In genomic region chr9:136729144-136729543, GRCh38 we compare ENCODE assay signal across 8 cellular contexts. TPM values are rescaled to one million over a fixed set of nuclear protein-coding genes. Genes with fewer than 3 reads are reported as not detected.
A peak's percentile ranks its signal among the peaks of the same experiment; 100 is the strongest.
DNase-seq lines count a peak whose midpoint lies in the region; ATAC-seq and TF ChIP-seq lines count a peak whose summit lies in the region.

No MANE protein-coding gene starts in this region.

- no TSS peak for BruUV-seq in HCT116 (replicated peaks; lab: Mats Ljungman, UMichigan)

- H3K27ac Mint-ChIP-seq in activated naive CD4-positive, alpha-beta T cell treated with anti-CD3 and anti-CD28 coated beads, Interleukin-2, amount 50 U/mL, for 72 hours = no peak overlapping the region

- peaks cover 27 to 30% of the 10 kb centered on the region in 2 donors for H3K36me3 Mint-ChIP-seq in activated naive CD4-positive, alpha-beta T cell treated with anti-CD3 and anti-CD28 coated beads, Interleukin-2, amount 50 U/mL, for 72 hours

- H3K36me3 ChIP-seq in HCT116 (ENCODE audit: control insufficient read depth in 1 of 2, insufficient read depth in 2 of 2, low read length in 2 of 2) (peaks cover 13 to 34% of the 10 kb centered on the region in 2 experiments; a peak in 3 of 4 replicates), SU-DHL-6 (ENCODE audit: low read length) (peaks cover 18% of the 10 kb centered on the region), spleen (peaks cover 0 to 27% (median 21%) of the 10 kb centered on the region in 6 donors)

- no peak for TF ChIP-seq CTCF in HCT116 (IDR thresholded peaks at IDR 0.05 in 2 of 3, conservative IDR thresholded peaks at IDR 0.05 in 1 of 3; ENCODE audit: borderline replicate concordance in 1 of 3, insufficient read depth in 1 of 3, low read depth in 2 of 3, low read length in 2 of 3)
- TF ChIP-seq CTCF in SU-DHL-6 (IDR thresholded peaks at IDR 0.05; ENCODE audit: insufficient read depth, low read length, poor library complexity, severe bottlenecking) = no peak
- no peak for TF ChIP-seq CTCF in fibroblast of the aortic adventitia (IDR thresholded peaks at IDR 0.05; ENCODE audit: insufficient read depth, low read length)
- no peak for TF ChIP-seq CTCF in spleen (IDR thresholded peaks at IDR 0.05 in 8 of 11, conservative IDR thresholded peaks at IDR 0.05 in 3 of 11)

- H3K4me3 ChIP-seq in HCT116 (replicated peaks in 1 of 2; ENCODE audit: low read depth in 1 of 2, low read length in 2 of 2) (peak overlapping the region; percentile 93 to 100), SU-DHL-6 (ENCODE audit: insufficient read depth, low read length, poor library complexity, severe bottlenecking) (peak overlapping the region; percentile 66), fibroblast of the aortic adventitia (ENCODE audit: low read depth, low read length) (peak overlapping the region; percentile 98), spleen (peak overlapping the region; percentile 77 to 97 (median 88))

- peak overlapping the region; percentile 95 for H3K9ac ChIP-seq in HCT116 (ENCODE audit: low read length)
- H3K9ac ChIP-seq in SU-DHL-6 (ENCODE audit: low read length) = peak overlapping the region; percentile 98

- WGBS in spleen, 5 donors = 72 to 88% (median 82%) methylated on average over 2 to 7 of the region's 7 CpGs; no CpG with 5 or more reads in 1 of the 5 donors

- TF ChIP-seq RAD21 in HCT116 (IDR thresholded peaks at IDR 0.05; ENCODE audit: low read depth) = no peak

- no peaks in the 10 kb centered on the region for H3K9me3 Mint-ChIP-seq in activated naive CD4-positive, alpha-beta T cell treated with anti-CD3 and anti-CD28 coated beads, Interleukin-2, amount 50 U/mL, for 72 hours

- CTCF ChIA-PET in HCT116 (lab: Charles Lee) = interaction anchor here (0.6 to 1.5 kb wide), 7 partner anchors 9 to 62 kb away, joined by 3 to 5 read pairs (median 3); partner anchors contain the start of gene TMEM141

- POLR2A ChIA-PET in HCT116 (lab: Charles Lee) = interaction anchor here (0.9 to 1.7 kb wide), 5 partner anchors 8 to 49 kb away, joined by 3 to 10 read pairs (median 4); no protein-coding TSS in a partner anchor

- H4K20me1 ChIP-seq in HCT116 (ENCODE audit: insufficient read depth) (peaks cover 26% of the 10 kb centered on the region; the same call in 1 of the 2 replicates), SU-DHL-6 (ENCODE audit: low read depth, low read length) (peaks cover 18% of the 10 kb centered on the region; the same call in 1 of the 2 replicates)

- RAD21 ChIA-PET in HCT116 (lab: Charles Lee; ENCODE audit: low non-redundant PET in 1 of 2, low total read pairs in 2 of 2, uncharacterized antibody in 2 of 2, unreplicated experiment in 2 of 2) = no interaction called here

- ATAC-seq in HCT116 = peak; percentile 65
- ATAC-seq in activated naive CD4-positive, alpha-beta T cell treated with anti-CD3 and anti-CD28 coated beads, Interleukin-2, amount 50 U/mL, for 72 hours = no peak

- H3K27ac ChIP-seq in HCT116 (ENCODE audit: low read depth, low read length) = peak overlapping the region; percentile 97
- H3K27ac ChIP-seq in SU-DHL-6 (ENCODE audit: low read depth, low read length) = no peak overlapping the region
- H3K27ac ChIP-seq in spleen = peak overlapping the region in 1 of 8 donors; percentile 87

- H3K4me2 ChIP-seq in HCT116 (ENCODE audit: low read length) (peak overlapping the region; percentile 95), SU-DHL-6 (ENCODE audit: low read depth, low read length, poor library complexity, severe bottlenecking) (peak overlapping the region; percentile 72)

- peaks cover 52% of the 10 kb centered on the region for H3K79me2 ChIP-seq in HCT116 (ENCODE audit: insufficient read depth, low read length)
- H3K79me2 ChIP-seq in SU-DHL-6 (ENCODE audit: insufficient read depth, low read length) = peaks cover 26% of the 10 kb centered on the region

- peaks cover 13 to 37% of the 10 kb centered on the region in 2 experiments for H3K4me1 ChIP-seq in HCT116 (ENCODE audit: control insufficient read depth in 1 of 2, insufficient read depth in 2 of 2, low read length in 2 of 2)
- peaks cover 17 to 55% (median 46%) of the 10 kb centered on the region in 6 donors for H3K4me1 ChIP-seq in spleen

- H3F3A ChIP-seq in SU-DHL-6 (ENCODE audit: insufficient read depth) = peaks cover 18% of the 10 kb centered on the region

- H3K9me3 ChIP-seq in HCT116 (ENCODE audit: control insufficient read depth in 1 of 2, insufficient read depth in 1 of 2, low read depth in 1 of 2, low read length in 2 of 2) = no peaks in the 10 kb centered on the region
- no peaks in the 10 kb centered on the region for H3K9me3 ChIP-seq in SU-DHL-6 (ENCODE audit: insufficient read depth, low read length)
- H3K9me3 ChIP-seq in spleen = no peaks in the 10 kb centered on the region

- H3K27me3 ChIP-seq in HCT116 (ENCODE audit: insufficient read depth, low read length) (no peaks in the 10 kb centered on the region), SU-DHL-6 (ENCODE audit: low read length) (no peaks in the 10 kb centered on the region), spleen (replicated peaks in 1 of 7) (peaks cover 0 to 10% (median 0%) of the 10 kb centered on the region in 7 donors)

- H3K9me2 ChIP-seq in HCT116 (ENCODE audit: insufficient read depth) (no peaks in the 10 kb centered on the region), SU-DHL-6 (replicated peaks; ENCODE audit: insufficient read depth, low read length) (no peaks in the 10 kb centered on the region)

- TF ChIP-seq POLR2A in HCT116 (IDR thresholded peaks at IDR 0.05; ENCODE audit: borderline replicate concordance, extremely low read depth, insufficient read depth, insufficient read length) = peak; percentile 71
- TF ChIP-seq POLR2A in spleen (IDR thresholded peaks at IDR 0.05) = no peak

- intact Hi-C loops in HCT116 (cut with micrococcal nuclease) = loop anchor here (1.0 kb wide), 1 partner anchor 34 kb away; no protein-coding TSS in a partner anchor
- intact Hi-C loops in spleen (cut with DNase I; ENCODE audit: low total_unique reads) = no loop called here

- no peak overlapping the region for H2AFZ ChIP-seq in HCT116 (ENCODE audit: low read depth, low read length, poor library complexity, severe bottlenecking)
- H2AFZ ChIP-seq in SU-DHL-6 (ENCODE audit: low read depth, low read length, severe bottlenecking) = no peak overlapping the region

- DNase-seq in HCT116 (ENCODE audit: low read depth, low spot score) = no peak
- DNase-seq in fibroblast of the aortic adventitia (ENCODE audit: low read depth) = no peak
- no peak for DNase-seq in spleen
- DNase-seq in stimulated activated CD4-positive, alpha-beta T cell treated with anti-CD3 and anti-CD28 coated beads, Interleukin-12 subunit alpha, Interleukin-12 subunit beta, amount 100 ng/mL, for 4 hours = no peak
- no peak for DNase-seq in DMS79 (lab: John Stamatoyannopoulos, UW)
- no peak for DNase-seq in HPDE6-E6E7 (ENCODE audit: extremely low spot score)
- no peak for DNase-seq in activated naive CD4-positive, alpha-beta T cell treated with anti-CD3 and anti-CD28 coated beads, Interleukin-2, amount 50 U/mL, for 72 hours (ENCODE audit: low spot score in 2 of 2)

TF ChIP-seq in HCT116, 20 proteins besides CTCF, POLR2A, EP300 and RAD21:
- no peak for TF ChIP-seq EZH2phosphoT487 (IDR thresholded peaks at IDR 0.05; ENCODE audit: borderline replicate concordance)
- TF ChIP-seq, protein P1, sequence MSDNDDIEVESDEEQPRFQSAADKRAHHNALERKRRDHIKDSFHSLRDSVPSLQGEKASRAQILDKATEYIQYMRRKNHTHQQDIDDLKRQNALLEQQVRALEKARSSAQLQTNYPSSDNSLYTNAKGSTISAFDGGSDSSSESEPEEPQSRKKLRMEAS (IDR thresholded peaks at IDR 0.05) = no peak
- TF ChIP-seq POLR2AphosphoS5 (IDR thresholded peaks at IDR 0.05; ENCODE audit: low read depth, low read length) = peak; percentile 55
- TF ChIP-seq SP1 (IDR thresholded peaks at IDR 0.05; ENCODE audit: low read depth) = no peak
TF ChIP-seq in HCT116: peak in this region for 1.

RNA-seq across cellular contexts. Expression of gene LCN10, which starts 13.6 kb away (rescaled TPM):
- total RNA-seq in HCT116 (2021; ENCODE audit: unreplicated experiment) = not detected
- polyA plus RNA-seq in HCT116 (2012) = 0.07 TPM in 1 of 2 replicates, not detected in the other
- total RNA-seq in fibroblast of the aortic adventitia (ENCODE audit: low replicate concordance) = not detected in 2 replicates
- total RNA-seq in spleen = 10 to 100 TPM in 5 of 7 donors, 1 to 10 TPM in 2; 7.2 to 18.0 (median 12.8) TPM
- polyA plus RNA-seq in spleen = 10 to 100 TPM; 22.6 to 41.3 (median 24.5) TPM
- total RNA-seq in activated naive CD4-positive, alpha-beta T cell treated with anti-CD3 and anti-CD28 coated beads, Interleukin-2, amount 50 U/mL, for 72 hours = 1 to 10 TPM in 1 of 2 donors, under 1 TPM in 1; 0.89 to 1.6 TPM

RNA-seq across cellular contexts. Expression of gene DIPK1B, which starts 16.8 kb away (rescaled TPM):
- total RNA-seq in HCT116 (2021; ENCODE audit: unreplicated experiment) = 15.6 TPM
- 13.9 and 14.7 TPM in 2 replicates for polyA plus RNA-seq in HCT116 (2012)
- total RNA-seq in fibroblast of the aortic adventitia (ENCODE audit: low replicate concordance) = 0.45 and 0.98 TPM in 2 replicates
- 10 to 100 TPM in 5 of 7 donors, 1 to 10 TPM in 2; 5.2 to 26.5 (median 13.3) TPM for total RNA-seq in spleen
- 10 to 100 TPM in 2 of 3 donors, 1 to 10 TPM in 1; 8.2 to 16.8 (median 11.3) TPM for polyA plus RNA-seq in spleen
- total RNA-seq in activated naive CD4-positive, alpha-beta T cell treated with anti-CD3 and anti-CD28 coated beads, Interleukin-2, amount 50 U/mL, for 72 hours = under 1 TPM in 1 of 2 donors, not detected in 1; 0.37 TPM

RNA-seq across cellular contexts. Expression of gene LCN6, which starts 19.2 kb away (rescaled TPM):
- total RNA-seq in HCT116 (2021; ENCODE audit: unreplicated experiment) = not detected
- not detected in 2 replicates for polyA plus RNA-seq in HCT116 (2012)
- total RNA-seq in fibroblast of the aortic adventitia (ENCODE audit: low replicate concordance) = not detected in 2 replicates
- 1 to 10 TPM; 1.2 to 8.7 (median 3.7) TPM for total RNA-seq in spleen
- polyA plus RNA-seq in spleen = 10 to 100 TPM in 1 of 3 donors, 1 to 10 TPM in 2; 3.7 to 18.9 (median 5.0) TPM
- total RNA-seq in activated naive CD4-positive, alpha-beta T cell treated with anti-CD3 and anti-CD28 coated beads, Interleukin-2, amount 50 U/mL, for 72 hours = not detected

RNA-seq across cellular contexts. Expression of gene LCN8, which starts 28.9 kb away (rescaled TPM):
- total RNA-seq in HCT116 (2021; ENCODE audit: unreplicated experiment) (not detected), fibroblast of the aortic adventitia (ENCODE audit: low replicate concordance) (not detected in 2 replicates), spleen (1 to 10 TPM in 1 of 7 donors, under 1 TPM in 2, not detected in 4; 0.13 to 2.8 (median 0.51) TPM)
- not detected in 2 replicates for polyA plus RNA-seq in HCT116 (2012)
- under 1 TPM; 0.22 to 0.70 (median 0.46) TPM for polyA plus RNA-seq in spleen
- not detected for total RNA-seq in activated naive CD4-positive, alpha-beta T cell treated with anti-CD3 and anti-CD28 coated beads, Interleukin-2, amount 50 U/mL, for 72 hours

RNA-seq across cellular contexts. Expression of gene LCN15, which starts 35.2 kb away (rescaled TPM):
- total RNA-seq in HCT116 (2021; ENCODE audit: unreplicated experiment) = 0.76 TPM
- 0.07 and 0.08 TPM in 2 replicates for polyA plus RNA-seq in HCT116 (2012)
- total RNA-seq in fibroblast of the aortic adventitia (ENCODE audit: low replicate concordance) = not detected in 2 replicates
- total RNA-seq in spleen = under 1 TPM in 1 of 7 donors, not detected in 6; 0.35 TPM
- not detected for polyA plus RNA-seq in spleen
- total RNA-seq in activated naive CD4-positive, alpha-beta T cell treated with anti-CD3 and anti-CD28 coated beads, Interleukin-2, amount 50 U/mL, for 72 hours = not detected
